In the genomic region with DNA sequence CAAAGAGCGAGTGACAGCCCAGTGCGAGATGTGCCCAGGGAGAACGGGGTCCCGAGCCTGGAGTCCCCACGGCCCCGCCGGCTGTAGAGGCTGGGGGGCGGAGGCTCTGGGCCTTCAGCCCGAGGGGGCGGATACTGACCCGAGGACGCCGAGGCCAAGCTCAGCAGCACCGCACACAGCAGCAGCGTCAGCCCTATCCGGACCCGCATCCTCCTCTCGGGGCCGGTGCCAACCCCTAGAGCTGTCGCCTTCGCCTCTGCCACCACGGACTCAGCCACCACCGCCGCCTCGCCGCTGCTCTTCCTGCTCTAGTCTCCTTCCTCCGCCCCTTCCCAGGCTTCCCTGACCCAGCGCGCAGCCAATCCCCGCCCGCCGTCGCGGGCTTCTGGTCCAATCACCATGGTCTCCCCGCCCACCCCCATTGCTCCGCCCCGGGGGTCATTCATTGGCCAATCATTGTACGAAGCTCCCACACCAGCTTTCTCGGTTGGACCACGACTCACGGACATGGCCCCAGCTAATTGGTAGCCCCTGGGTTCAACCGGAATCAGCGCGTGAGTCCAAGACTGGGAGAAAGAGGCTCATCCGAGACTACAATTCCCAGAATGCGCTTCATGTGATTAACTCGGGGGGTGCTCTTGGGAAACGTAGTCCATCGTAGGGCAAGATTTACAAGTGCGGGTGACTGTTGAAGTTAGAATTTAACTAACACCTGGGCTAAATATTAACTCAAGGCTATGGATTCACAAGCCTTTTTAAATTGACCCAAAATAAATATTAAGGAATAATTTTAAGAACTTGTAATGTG, we compare ENCODE assay signal across 1 cellular context.
TF ChIP-seq lines count a peak whose summit lies in the region.

A gene (minus strand): TSS at position 318 of the 808 bp plus-strand sequence. CDS start 109 bp downstream, at position 209.

TF ChIP-seq in HepG2, 621 proteins besides CTCF, POLR2A, EP300 and RAD21 (continued from another document):
- TF ChIP-seq, protein P1, sequence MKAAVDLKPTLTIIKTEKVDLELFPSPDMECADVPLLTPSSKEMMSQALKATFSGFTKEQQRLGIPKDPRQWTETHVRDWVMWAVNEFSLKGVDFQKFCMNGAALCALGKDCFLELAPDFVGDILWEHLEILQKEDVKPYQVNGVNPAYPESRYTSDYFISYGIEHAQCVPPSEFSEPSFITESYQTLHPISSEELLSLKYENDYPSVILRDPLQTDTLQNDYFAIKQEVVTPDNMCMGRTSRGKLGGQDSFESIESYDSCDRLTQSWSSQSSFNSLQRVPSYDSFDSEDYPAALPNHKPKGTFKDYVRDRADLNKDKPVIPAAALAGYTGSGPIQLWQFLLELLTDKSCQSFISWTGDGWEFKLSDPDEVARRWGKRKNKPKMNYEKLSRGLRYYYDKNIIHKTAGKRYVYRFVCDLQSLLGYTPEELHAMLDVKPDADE (CRISPR knock-in tag; IDR thresholded peaks at IDR 0.05) = no peak
- TF ChIP-seq ZNF468 (CRISPR knock-in tag; IDR thresholded peaks at IDR 0.05) (no peak), RELA (CRISPR knock-in tag; IDR thresholded peaks at IDR 0.05) (no peak), CBX1 (IDR thresholded peaks at IDR 0.05; ENCODE audit: low read depth) (peak; percentile 51), ZMYM2 (CRISPR knock-in tag; IDR thresholded peaks at IDR 0.05) (no peak), YY1 (IDR thresholded peaks at IDR 0.05; ENCODE audit: insufficient read depth, insufficient replicate concordance, low read depth, low read length) (peak; percentile 9), KLF15 (CRISPR knock-in tag; IDR thresholded peaks at IDR 0.05; ENCODE audit: borderline replicate concordance) (no peak)
- TF ChIP-seq, protein P2, sequence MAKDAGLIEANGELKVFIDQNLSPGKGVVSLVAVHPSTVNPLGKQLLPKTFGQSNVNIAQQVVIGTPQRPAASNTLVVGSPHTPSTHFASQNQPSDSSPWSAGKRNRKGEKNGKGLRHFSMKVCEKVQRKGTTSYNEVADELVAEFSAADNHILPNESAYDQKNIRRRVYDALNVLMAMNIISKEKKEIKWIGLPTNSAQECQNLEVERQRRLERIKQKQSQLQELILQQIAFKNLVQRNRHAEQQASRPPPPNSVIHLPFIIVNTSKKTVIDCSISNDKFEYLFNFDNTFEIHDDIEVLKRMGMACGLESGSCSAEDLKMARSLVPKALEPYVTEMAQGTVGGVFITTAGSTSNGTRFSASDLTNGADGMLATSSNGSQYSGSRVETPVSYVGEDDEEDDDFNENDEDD (CRISPR knock-in tag; IDR thresholded peaks at IDR 0.05; ENCODE audit: borderline replicate concordance) = no peak
- TF ChIP-seq, protein P3, sequence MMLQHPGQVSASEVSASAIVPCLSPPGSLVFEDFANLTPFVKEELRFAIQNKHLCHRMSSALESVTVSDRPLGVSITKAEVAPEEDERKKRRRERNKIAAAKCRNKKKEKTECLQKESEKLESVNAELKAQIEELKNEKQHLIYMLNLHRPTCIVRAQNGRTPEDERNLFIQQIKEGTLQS (CRISPR knock-in tag; IDR thresholded peaks at IDR 0.05) = no peak
TF ChIP-seq in HepG2: peak in this region for 135.
